8 cellular contexts compared by ENCODE assay signal in genomic region chr11:18115360-18116127, GRCh38. TPM values are rescaled to one million over a fixed set of nuclear protein-coding genes. Genes with fewer than 3 reads are reported as not detected.
DNase-seq lines count a peak whose midpoint lies in the region; ATAC-seq and TF ChIP-seq lines count a peak whose summit lies in the region.

No MANE protein-coding gene starts in this region.

- no peak overlapping the region for H3K18ac ChIP-seq in mesenchymal stem cell (ENCODE audit: low read depth in 1 of 2, low read length in 2 of 2)

- peak; percentile 93 for TF ChIP-seq CTCF in BJ (IDR thresholded peaks at IDR 0.05; ENCODE audit: insufficient read depth, low read depth, low read length)

- no peak overlapping the region for H3K4me3 ChIP-seq in BJ (ENCODE audit: low read depth, low read length)
- no peak overlapping the region for H3K4me3 ChIP-seq in mesenchymal stem cell (ENCODE audit: insufficient read depth in 1 of 2, low read depth in 1 of 2, low read length in 2 of 2)

- no peak overlapping the region for H2BK5ac ChIP-seq in mesenchymal stem cell (ENCODE audit: low read depth, low read length, poor library complexity, severe bottlenecking)

- ATAC-seq in GM19043 (IDR thresholded peaks at IDR 0.05; ENCODE audit: low read depth, unreplicated experiment) = peak; percentile 77
- ATAC-seq in HG03460 (IDR thresholded peaks at IDR 0.05; ENCODE audit: unreplicated experiment) = peak; percentile 89

- WGBS in mesenchymal stem cell = 0% methylated on average over 9 of the region's 9 CpGs

- H3K9ac ChIP-seq in mesenchymal stem cell (ENCODE audit: low read length) = no peak overlapping the region

- no peak overlapping the region for H2AFZ ChIP-seq in mesenchymal stem cell (ENCODE audit: low read depth, low read length)

- no peak overlapping the region for H3K4me2 ChIP-seq in mesenchymal stem cell (ENCODE audit: low read length, poor library complexity, severe bottlenecking)

- H3K4ac ChIP-seq in mesenchymal stem cell (ENCODE audit: low read depth in 1 of 2, low read length in 2 of 2) = no peak overlapping the region

- no peak overlapping the region for H4K8ac ChIP-seq in mesenchymal stem cell (ENCODE audit: low read length)

- DNase-seq in BJ (ENCODE audit: low read depth) = no peak
- DNase-seq in NCI-H526 treated with DMSO at 0.1 percent for 48 hours (lab: John Stamatoyannopoulos, UW) = peak; percentile 53
- DNase-seq in activated CD4-positive, alpha-beta T cell treated with anti-CD3 and anti-CD28 coated beads, Interleukin-2, amount 50 U/mL, for 24 hours (ENCODE audit: low read depth in 1 of 2, low spot score in 1 of 2) = peak; percentile 37 to 66
- peak; percentile 82 for DNase-seq in ecto neural progenitor cell (ENCODE audit: low spot score)
- DNase-seq in mesenchymal stem cell = peak; percentile 67
- DNase-seq in stimulated activated CD8-positive, alpha-beta memory T cell treated with anti-CD3 and anti-CD28 coated beads, Interleukin-2, amount 100 ng/mL, for 1 hour (ENCODE audit: low read depth in 2 of 2) = peak; percentile 18 to 41

- no peaks in the 10 kb centered on the region for H3K79me1 ChIP-seq in mesenchymal stem cell (replicated peaks; ENCODE audit: low read length, poor library complexity, severe bottlenecking)

- no peak overlapping the region for H4K91ac ChIP-seq in mesenchymal stem cell (ENCODE audit: low read length)

- H3K27me3 ChIP-seq in BJ (ENCODE audit: control insufficient read depth, insufficient read depth, low read length) = peaks cover 5% of the 10 kb centered on the region
- H3K27me3 ChIP-seq in mesenchymal stem cell (ENCODE audit: control insufficient read depth in 1 of 2, insufficient read depth in 1 of 2, low read length in 2 of 2) = peaks cover 35 to 61% of the 10 kb centered on the region in 2 experiments

- CTCF ChIA-PET in BJ (lab: Yijun Ruan, JAX) = interaction anchor here (0.6 to 3.1 kb wide), 50 partner anchors 10 to 732 kb away, joined by 3 to 30 read pairs (median 3); partner anchors contain the start of gene SAAL1

- H3K9me3 ChIP-seq in mesenchymal stem cell (ENCODE audit: control insufficient read depth, low read length) = no peaks in the 10 kb centered on the region

- no peak overlapping the region for H3K23ac ChIP-seq in mesenchymal stem cell (ENCODE audit: low read length in 2 of 2)

- no peak overlapping the region for H2AK5ac ChIP-seq in mesenchymal stem cell (ENCODE audit: low read length, severe bottlenecking)

- no peaks in the 10 kb centered on the region for H3K4me1 ChIP-seq in mesenchymal stem cell (ENCODE audit: control insufficient read depth, insufficient read depth, low read depth, low read length)

- no peak overlapping the region for H2BK120ac ChIP-seq in mesenchymal stem cell (ENCODE audit: low read depth, low read length)

- POLR2A ChIA-PET in BJ (lab: Charles Lee) = no interaction called here

- no peak overlapping the region for H3K27ac ChIP-seq in mesenchymal stem cell (ENCODE audit: low read length, poor library complexity, severe bottlenecking)

- no peak overlapping the region for H3K14ac ChIP-seq in mesenchymal stem cell (ENCODE audit: low read length in 2 of 2)

- no peak overlapping the region for H2BK12ac ChIP-seq in mesenchymal stem cell (ENCODE audit: low read length in 2 of 2)

- H3K36me3 ChIP-seq in BJ (ENCODE audit: control insufficient read depth, insufficient read depth, low read length) = no peaks in the 10 kb centered on the region
- no peaks in the 10 kb centered on the region for H3K36me3 ChIP-seq in mesenchymal stem cell (ENCODE audit: control insufficient read depth in 1 of 2, insufficient read depth in 2 of 2, low read depth in 1 of 2, low read length in 2 of 2)

- no peak overlapping the region for H2BK15ac ChIP-seq in mesenchymal stem cell (ENCODE audit: low read depth, poor library complexity, severe bottlenecking)

RNA-seq across cellular contexts. Expression of gene SAAL1, which starts 9.7 kb away (rescaled TPM):
- polyA plus RNA-seq in BJ (2011; rRNA removed) = 8.9 and 13.3 TPM in 2 replicates
- polyA minus RNA-seq in BJ (2011; rRNA and poly(A)+ RNA removed) = 5.5 and 5.8 TPM in 2 replicates
- 21.1 TPM for polyA plus RNA-seq in mesenchymal stem cell (2013, experiment 1 of 2)
- polyA plus RNA-seq in mesenchymal stem cell (2013, experiment 2 of 2) = 20.4 TPM

RNA-seq across cellular contexts. Expression of gene MRGPRX3, which starts 16.8 kb away (rescaled TPM):
- not detected in 2 replicates for polyA plus RNA-seq in BJ (2011; rRNA removed)
- polyA minus RNA-seq in BJ (2011; rRNA and poly(A)+ RNA removed) = 0.09 TPM in 1 of 2 replicates, not detected in the other
- polyA plus RNA-seq in mesenchymal stem cell (2013, experiment 1 of 2) = not detected
- polyA plus RNA-seq in mesenchymal stem cell (2013, experiment 2 of 2) = not detected

RNA-seq across cellular contexts. Expression of gene MRGPRX4, which starts 57.1 kb away (rescaled TPM):
- polyA plus RNA-seq in BJ (2011; rRNA removed) = not detected in 2 replicates
- not detected in 2 replicates for polyA minus RNA-seq in BJ (2011; rRNA and poly(A)+ RNA removed)
- polyA plus RNA-seq in mesenchymal stem cell (2013, experiment 1 of 2) = not detected
- not detected for polyA plus RNA-seq in mesenchymal stem cell (2013, experiment 2 of 2)
